In the genomic region with DNA sequence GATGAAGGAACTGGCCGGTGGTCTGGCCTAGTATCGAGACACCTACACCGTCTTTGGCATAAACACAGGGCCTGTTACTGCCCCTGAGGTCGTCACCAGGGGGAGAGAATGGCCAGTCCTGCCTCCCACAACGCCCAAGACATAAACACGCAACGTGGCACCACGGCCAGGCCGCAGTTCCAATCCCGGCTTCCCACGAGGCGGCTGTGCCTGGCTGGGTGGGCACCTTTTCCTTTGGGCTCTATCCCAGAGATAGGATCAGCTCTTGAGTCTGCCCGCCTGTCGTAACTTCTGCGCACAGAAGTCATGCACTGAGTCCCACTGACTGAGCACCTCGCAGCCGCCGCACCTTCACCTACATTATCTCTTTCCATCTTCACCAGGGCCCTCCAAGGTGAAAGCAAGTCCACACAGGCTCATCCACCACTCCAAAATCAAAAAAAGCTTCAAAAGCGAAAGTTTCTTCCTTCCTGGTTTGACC, we compare ENCODE assay signal across 8 cellular contexts. TPM values are rescaled to one million over a fixed set of nuclear protein-coding genes. Genes with fewer than 3 reads are reported as not detected.
DNase-seq lines count a peak whose midpoint lies in the region; ATAC-seq, FAIRE-seq and TF ChIP-seq lines count a peak whose summit lies in the region.

No MANE protein-coding gene starts in this region.

- dilution Hi-C loops in mammary epithelial cell (cut with HindIII; ENCODE audit: low sequenced_read_pairs), result loop anchor here (5.0 kb wide), 3 partner anchors 36 to 119 kb away; partner anchors contain the start of gene SHC2

- intact Hi-C loops in mammary epithelial cell (cut with micrococcal nuclease) (loop anchor here (1.0 to 5.0 kb wide), 3 partner anchors 51 to 163 kb away; partner anchors contain the start of gene PLPP2), aorta (cut with DNase I) (loop anchor here in 1 of 2 donors (10.0 kb wide), 1 partner anchor 141 kb away; no protein-coding TSS in a partner anchor)

- H2BK120ac ChIP-seq in mesendoderm (ENCODE audit: low read depth, low read length), result no peak overlapping the region

- no peak for FAIRE-seq in frontal cortex (lab: Jason Lieb, UNC)

- 3% methylated on average over 19 of the region's 19 CpGs for WGBS in mammary epithelial cell (ENCODE audit: low coverage, missing lambda C conversion rate)
- WGBS in mesendoderm (ENCODE audit: extremely low coverage, insufficient coverage, low lambda C conversion rate), result no CpG with 5 or more reads among the region's 19 CpGs
- 56 to 60% methylated on average over 19 of the region's 19 CpGs for WGBS in aorta, 2 donors

- H4K5ac ChIP-seq in mesendoderm (ENCODE audit: low read length), result peak overlapping the region; percentile 81

- no peaks in the 10 kb centered on the region for H3K27me3 ChIP-seq in mammary epithelial cell (ENCODE audit: insufficient read depth, low read length)
- no peaks in the 10 kb centered on the region for H3K27me3 ChIP-seq in mesendoderm (ENCODE audit: insufficient read depth, low read length, poor library complexity)
- no peaks in the 10 kb centered on the region for H3K27me3 ChIP-seq in aorta (ENCODE audit: control insufficient read depth in 1 of 2, insufficient read depth in 2 of 2, low read length in 1 of 2)

- H3K27ac ChIP-seq in mammary epithelial cell (ENCODE audit: insufficient read depth, low read depth, low read length) (peak overlapping the region; percentile 50), mesendoderm (ENCODE audit: low read depth, low read length) (no peak overlapping the region), aorta (ENCODE audit: low read depth in 1 of 2, low read length in 2 of 2) (no peak overlapping the region)

- no peak for ATAC-seq in stimulated activated naive CD8-positive, alpha-beta T cell treated with anti-CD3 and anti-CD28 coated beads, Interleukin-15, Interleukin-2, amounts not matched to agents 100 U/mL and 50 U/mL, for 24 hours
- no peak for ATAC-seq in aorta (ENCODE audit: low FRiP score)

- H3K9me3 Mint-ChIP-seq in stimulated activated naive CD8-positive, alpha-beta T cell treated with anti-CD3 and anti-CD28 coated beads, Interleukin-15, Interleukin-2, amounts not matched to agents 100 ng/mL and 50 ng/mL, for 24 hours, result peaks cover 8% of the 10 kb centered on the region

- in situ Hi-C loops in mammary epithelial cell (cut with MboI; ENCODE audit: low sequenced_read_pairs in 2 of 2), result no loop called here

- H2AK5ac ChIP-seq in mesendoderm (ENCODE audit: low read length), result no peak overlapping the region

- no peak for TF ChIP-seq CTCF in mammary epithelial cell (conservative IDR thresholded peaks at IDR 0.05 in 1 of 2, IDR thresholded peaks at IDR 0.05 in 1 of 2; ENCODE audit: extremely low read depth in 1 of 2, insufficient read depth in 1 of 2, low read depth in 1 of 2, low read length in 2 of 2)

- peak overlapping the region; percentile 88 for H3K56ac ChIP-seq in mesendoderm (ENCODE audit: low read length)

- H3K79me2 ChIP-seq in mammary epithelial cell (ENCODE audit: insufficient read depth, low read length) (peaks cover 57% of the 10 kb centered on the region), mesendoderm (ENCODE audit: control insufficient read depth, insufficient read depth, low read length) (peaks cover 53% of the 10 kb centered on the region)

- H3K27ac Mint-ChIP-seq in stimulated activated naive CD8-positive, alpha-beta T cell treated with anti-CD3 and anti-CD28 coated beads, Interleukin-15, Interleukin-2, amounts not matched to agents 100 ng/mL and 50 ng/mL, for 24 hours, result peak overlapping the region; percentile 82

- peaks cover 31% of the 10 kb centered on the region for H3K79me1 ChIP-seq in mesendoderm (ENCODE audit: low read length)

- CTCF ChIA-PET in mammary epithelial cell (lab: Charles Lee; ENCODE audit: low non-redundant PET), result no interaction called here

- H4K20me1 ChIP-seq in mammary epithelial cell (ENCODE audit: insufficient read depth, low read length), result no peaks in the 10 kb centered on the region

- H3K4me3 ChIP-seq in mammary epithelial cell (replicated peaks in 1 of 3; ENCODE audit: insufficient read depth in 1 of 3, low read depth in 2 of 3, low read length in 3 of 3) (peak overlapping the region; percentile 53 to 62 (median 57)), mesendoderm (ENCODE audit: low read length) (peak overlapping the region; percentile 82), aorta (ENCODE audit: low read length in 2 of 2) (peak overlapping the region in 1 of 2 donors; percentile 89)

- H3K36me3 Mint-ChIP-seq in stimulated activated naive CD8-positive, alpha-beta T cell treated with anti-CD3 and anti-CD28 coated beads, Interleukin-15, Interleukin-2, amounts not matched to agents 100 ng/mL and 50 ng/mL, for 24 hours (ENCODE audit: low read depth), result peaks cover 23% of the 10 kb centered on the region

- H3K4me2 ChIP-seq in mammary epithelial cell (ENCODE audit: insufficient read depth, low read depth, low read length) (peak overlapping the region; percentile 97), mesendoderm (ENCODE audit: low read length) (peak overlapping the region; percentile 96)

- no peaks in the 10 kb centered on the region for H3K36me3 ChIP-seq in mammary epithelial cell (ENCODE audit: insufficient read depth, low read length)
- H3K36me3 ChIP-seq in mesendoderm (ENCODE audit: control insufficient read depth, insufficient read depth, low read length), result peaks cover 4% of the 10 kb centered on the region
- no peaks in the 10 kb centered on the region for H3K36me3 ChIP-seq in aorta (ENCODE audit: control insufficient read depth in 1 of 2, insufficient read depth in 2 of 2, low read length in 1 of 2)

- no peak overlapping the region for H2BK15ac ChIP-seq in mesendoderm (replicated peaks; ENCODE audit: low read depth)

- peaks cover 23% of the 10 kb centered on the region for H3K4me1 ChIP-seq in mammary epithelial cell (ENCODE audit: insufficient read depth, low read length)
- H3K4me1 ChIP-seq in mesendoderm (ENCODE audit: control insufficient read depth, low read depth, low read length), result peaks cover 13% of the 10 kb centered on the region
- H3K4me1 ChIP-seq in aorta (ENCODE audit: control insufficient read depth in 1 of 2, insufficient read depth in 2 of 2, low read length in 2 of 2), result no peaks in the 10 kb centered on the region

- peak overlapping the region; percentile 97 for H3K23ac ChIP-seq in mesendoderm (ENCODE audit: low read length)

- peak overlapping the region; percentile 88 for H3K4me3 Mint-ChIP-seq in stimulated activated naive CD8-positive, alpha-beta T cell treated with anti-CD3 and anti-CD28 coated beads, Interleukin-15, Interleukin-2, amounts not matched to agents 100 ng/mL and 50 ng/mL, for 24 hours

- H3K4ac ChIP-seq in mesendoderm (ENCODE audit: low read depth, low read length), result no peak overlapping the region

- peaks cover 16% of the 10 kb centered on the region for H3K27me3 Mint-ChIP-seq in stimulated activated naive CD8-positive, alpha-beta T cell treated with anti-CD3 and anti-CD28 coated beads, Interleukin-15, Interleukin-2, amounts not matched to agents 100 ng/mL and 50 ng/mL, for 24 hours

- peaks cover 60% of the 10 kb centered on the region for H3K4me1 Mint-ChIP-seq in stimulated activated naive CD8-positive, alpha-beta T cell treated with anti-CD3 and anti-CD28 coated beads, Interleukin-15, Interleukin-2, amounts not matched to agents 100 ng/mL and 50 ng/mL, for 24 hours (ENCODE audit: low read depth)

- H3K9ac ChIP-seq in mammary epithelial cell (ENCODE audit: insufficient read depth, low read length) (peak overlapping the region; percentile 69), mesendoderm (ENCODE audit: low read length) (peak overlapping the region; percentile 88)

- no peak overlapping the region for H4K8ac ChIP-seq in mesendoderm (ENCODE audit: low read depth, low read length)

- H3K9me3 ChIP-seq in mammary epithelial cell (replicated peaks; ENCODE audit: insufficient read depth, low read length) (no peaks in the 10 kb centered on the region), aorta (ENCODE audit: control insufficient read depth, low read length) (no peaks in the 10 kb centered on the region)

- DNase-seq in stimulated activated naive CD8-positive, alpha-beta T cell treated with anti-CD3 and anti-CD28 coated beads, Interleukin-15, Interleukin-2, amounts not matched to agents 100 U/mL and 50 U/mL, for 24 hours, result no peak
- DNase-seq in mammary epithelial cell, result peak; percentile 55
- DNase-seq in mesendoderm, result no peak
- peak; percentile 55 to 75 for DNase-seq in aorta
- no peak for DNase-seq in frontal cortex (ENCODE audit: low spot score in 2 of 2)
- no peak for DNase-seq in NCI-H345 treated with DMSO at 0.1 percent for 48 hours (lab: John Stamatoyannopoulos, UW; ENCODE audit: unreplicated experiment)
- DNase-seq in islet precursor cell, result no peak

- peak overlapping the region; percentile 41 for H2AFZ ChIP-seq in mammary epithelial cell (ENCODE audit: low read depth, low read length)

- H2BK5ac ChIP-seq in mesendoderm (ENCODE audit: low read length), result no peak overlapping the region

- BruUV-seq in mammary epithelial cell (replicated peaks; lab: Mats Ljungman, UMichigan), result TSS peak; percentile 14

- H3K18ac ChIP-seq in mesendoderm (ENCODE audit: low read length), result no peak overlapping the region

RNA-seq across cellular contexts. Expression of gene MIER2, which starts 1.1 kb away (rescaled TPM):
- total RNA-seq in mammary epithelial cell (10 to 100 TPM; 17.8 to 41.6 TPM), aorta (10 to 100 TPM; 26.4 to 31.1 TPM), frontal cortex (3.7 TPM)
- polyA plus RNA-seq in mammary epithelial cell (18.0 TPM), aorta (1 to 10 TPM; 3.3 to 9.1 TPM)
- polyA minus RNA-seq in mammary epithelial cell, result 102 TPM
- polyA plus RNA-seq in mesendoderm (2013, experiment 1 of 2), result 36.3 TPM
- 37.7 TPM for polyA plus RNA-seq in mesendoderm (2013, experiment 2 of 2)

RNA-seq across cellular contexts. Expression of gene PLPP2, which starts 52.3 kb away (rescaled TPM):
- 10 to 100 TPM; 12.8 to 42.8 TPM for total RNA-seq in mammary epithelial cell
- polyA plus RNA-seq in mammary epithelial cell, result 45.7 TPM
- polyA minus RNA-seq in mammary epithelial cell, result 42.9 TPM
- polyA plus RNA-seq in mesendoderm (2013, experiment 1 of 2), result 20.8 TPM
- polyA plus RNA-seq in mesendoderm (2013, experiment 2 of 2), result 20.4 TPM
- total RNA-seq in aorta, result 1 to 10 TPM; 3.1 to 4.2 TPM
- 1 to 10 TPM in 1 of 2 donors, under 1 TPM in 1; 0.51 to 6.5 TPM for polyA plus RNA-seq in aorta
- 2.4 TPM for total RNA-seq in frontal cortex

Comparison
In these comparisons a context has a peak if more than half of its experiments do, and no peak if none do; other contexts are left out.
1. DNase-seq: peak in mammary epithelial cell (single experiment) and aorta (2 of 2); none in stimulated activated naive CD8-positive, alpha-beta T cell treated with anti-CD3 and anti-CD28 coated beads, Interleukin-15, Interleukin-2, amounts not matched to agents 100 U/mL and 50 U/mL, for 24 hours (single experiment), mesendoderm (single experiment), frontal cortex (0 of 2), NCI-H345 treated with DMSO at 0.1 percent for 48 hours (single experiment) and islet precursor cell (single experiment).